Comparison of ENCODE assay signal across 23 cellular contexts in the genomic region with DNA sequence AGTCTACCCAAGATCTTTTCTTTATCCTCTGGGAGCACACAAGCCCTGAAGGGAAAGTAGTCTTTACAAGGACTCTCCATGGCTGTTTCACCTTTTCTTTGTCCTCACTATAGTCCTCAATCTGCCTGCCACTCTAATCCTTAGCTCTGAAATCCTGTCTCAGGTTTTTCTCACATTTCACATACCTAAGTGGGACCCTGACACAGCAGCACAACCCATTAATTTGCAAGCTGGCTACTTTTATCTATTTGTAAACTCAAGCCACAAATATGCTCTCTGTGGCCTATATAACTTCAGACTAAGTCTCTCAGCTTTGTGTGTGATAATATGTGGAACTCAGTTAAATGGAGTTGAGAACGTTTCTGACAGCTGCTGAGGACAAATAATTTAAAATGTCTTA. TPM values are rescaled to one million over a fixed set of nuclear protein-coding genes. Genes with fewer than 3 reads are reported as not detected.
A peak's percentile ranks its signal among the peaks of the same experiment; 100 is the strongest.
DNase-seq lines count a peak whose midpoint lies in the region; ATAC-seq and TF ChIP-seq lines count a peak whose summit lies in the region.
"Had no signal": no experiment of that assay in that cellular context is flagged by ENCODE, and none has a peak within 500 bp of the region (broad histone marks: within the 10 kb centered on the region; RNA-seq: fewer than 3 reads in every experiment).

No MANE protein-coding gene starts in this region.

- no peaks in the 10 kb centered on the region for H3K9me3 ChIP-seq in CD8-positive, alpha-beta T cell (ENCODE audit: low read length)
- H3K9me3 ChIP-seq: colonic mucosa, HAP-1, neutrophil, SK-N-SH had no signal

- no peaks in the 10 kb centered on the region for H3K9me3 Mint-ChIP-seq in CD8-positive, alpha-beta T cell
- no peaks in the 10 kb centered on the region for H3K9me3 Mint-ChIP-seq in WTC11
- H3K9me3 Mint-ChIP-seq: activated CD4-positive, alpha-beta T cell treated with anti-CD3 and anti-CD28 coated beads, Interleukin-2, amount 10 ng/mL, durations not matched to agents 24 days and 14 days had no signal

- CTCF ChIA-PET in CD8-positive, alpha-beta T cell (lab: Charles Lee): no interaction called here
- CTCF ChIA-PET in WTC11 (lab: Charles Lee): interaction anchor here (1.7 kb wide), 1 partner anchor 64 kb away, joined by 4 read pairs; no protein-coding TSS in a partner anchor

- DNase-seq in NCI-H82 (lab: John Stamatoyannopoulos, UW) (peak; percentile 53), NCI-H82 treated with DMSO at 0.1 percent for 48 hours (lab: John Stamatoyannopoulos, UW; ENCODE audit: unreplicated experiment) (no peak), WTC11 (ENCODE audit: low spot score) (no peak), fibroblast of villous mesenchyme (ENCODE audit: low read depth) (peak; percentile 57), mesenteric fat pad (ENCODE audit: low spot score) (no peak), SW 1271 (lab: John Stamatoyannopoulos, UW) (no peak)
- DNase-seq in CD8-positive, alpha-beta T cell: no peak
- DNase-seq: 8988T; activated CD4-positive, alpha-beta T cell treated with anti-CD3 and anti-CD28 coated beads, Interleukin-2, amount 10 ng/mL, durations not matched to agents 24 days and 14 days; amniotic stem cell; colonic mucosa; foreskin melanocyte; left cardiac atrium; midbrain; NCI-H1417 treated with DMSO at 0.1 percent for 48 hours; NCI-H2171 treated with DMSO at 0.1 percent for 48 hours; NCI-H748 treated with DMSO at 0.1 percent for 48 hours; SK-N-SH; stimulated activated naive CD4-positive, alpha-beta T cell; trophoblast cell had no signal

- peaks cover 48% of the 10 kb centered on the region for H3K36me3 Mint-ChIP-seq in CD8-positive, alpha-beta T cell
- H3K36me3 Mint-ChIP-seq in WTC11: peaks cover 34% of the 10 kb centered on the region

- ATAC-seq in CD8-positive, alpha-beta T cell: no peak
- ATAC-seq in WTC11: no peak
- ATAC-seq in HG02973 (IDR thresholded peaks at IDR 0.05; ENCODE audit: unreplicated experiment): no peak

- peaks cover 46% of the 10 kb centered on the region for H3K4me1 Mint-ChIP-seq in CD8-positive, alpha-beta T cell (ENCODE audit: low read depth)
- H3K4me1 Mint-ChIP-seq in WTC11: no peaks in the 10 kb centered on the region

- POLR2A ChIA-PET in CD8-positive, alpha-beta T cell (lab: Charles Lee): interaction anchor here (1.2 to 1.4 kb wide), 2 partner anchors 14 to 18 kb away, joined by 5 read pairs; no protein-coding TSS in a partner anchor
- POLR2A ChIA-PET in WTC11 (lab: Charles Lee): interaction anchor here (1.1 kb wide), 1 partner anchor 20 kb away, joined by 3 read pairs; a partner anchor contains a TSS

- intact Hi-C loops in CD8-positive, alpha-beta T cell (cut with DNase I, micrococcal nuclease): no loop called here

- H3K27ac ChIP-seq in CD8-positive, alpha-beta T cell (ENCODE audit: low read depth, low read length): no peak overlapping the region
- H3K27ac ChIP-seq: colonic mucosa, neutrophil had no signal

- no peak overlapping the region for H3K4me3 Mint-ChIP-seq in CD8-positive, alpha-beta T cell
- H3K4me3 Mint-ChIP-seq in WTC11: no peak overlapping the region
- H3K4me3 Mint-ChIP-seq: activated CD4-positive, alpha-beta T cell treated with anti-CD3 and anti-CD28 coated beads, Interleukin-2, amount 10 ng/mL, durations not matched to agents 24 days and 14 days had no signal

- H3K27ac Mint-ChIP-seq in CD8-positive, alpha-beta T cell: peak overlapping the region; percentile 18
- H3K27ac Mint-ChIP-seq in WTC11: peak overlapping the region; percentile 48; the same call in 1 of the 2 replicates

- no peak for TF ChIP-seq CTCF in CD8-positive, alpha-beta T cell (IDR thresholded peaks at IDR 0.05)
- TF ChIP-seq CTCF in WTC11 (IDR thresholded peaks at IDR 0.05): no peak
- no peak for TF ChIP-seq CTCF in fibroblast of villous mesenchyme (IDR thresholded peaks at IDR 0.05; ENCODE audit: insufficient read depth, low read depth, low read length)

- H3K4me1 ChIP-seq in CD8-positive, alpha-beta T cell (ENCODE audit: insufficient read depth, low read length): no peaks in the 10 kb centered on the region
- H3K4me1 ChIP-seq: colonic mucosa had no signal

- H3K27me3 Mint-ChIP-seq in CD8-positive, alpha-beta T cell (ENCODE audit: low read depth): no peaks in the 10 kb centered on the region
- no peaks in the 10 kb centered on the region for H3K27me3 Mint-ChIP-seq in WTC11 (ENCODE audit: low read depth)
- H3K27me3 Mint-ChIP-seq: activated CD4-positive, alpha-beta T cell treated with anti-CD3 and anti-CD28 coated beads, Interleukin-2, amount 10 ng/mL, durations not matched to agents 24 days and 14 days had no signal

- H3K36me3 ChIP-seq in CD8-positive, alpha-beta T cell (ENCODE audit: insufficient read depth, low read length): peaks cover 21% of the 10 kb centered on the region

- H3K4me3 ChIP-seq in CD8-positive, alpha-beta T cell (ENCODE audit: low read depth, low read length): no peak overlapping the region
- no peak overlapping the region for H3K4me3 ChIP-seq in fibroblast of villous mesenchyme (ENCODE audit: low read depth, low read length)
- H3K4me3 ChIP-seq: colonic mucosa, HAP-1 had no signal

- H3K27me3 ChIP-seq in CD8-positive, alpha-beta T cell (ENCODE audit: insufficient read depth, low read length): no peaks in the 10 kb centered on the region
- H3K27me3 ChIP-seq: colonic mucosa, neutrophil had no signal

TF ChIP-seq in WTC11, 78 proteins besides CTCF, POLR2A, EP300 and RAD21:
- TF ChIP-seq GABPB1 (CRISPR knock-in tag; IDR thresholded peaks at IDR 0.05) (no peak), ZNF671 (CRISPR knock-in tag; IDR thresholded peaks at IDR 0.05) (no peak)
- TF ChIP-seq, protein P1, sequence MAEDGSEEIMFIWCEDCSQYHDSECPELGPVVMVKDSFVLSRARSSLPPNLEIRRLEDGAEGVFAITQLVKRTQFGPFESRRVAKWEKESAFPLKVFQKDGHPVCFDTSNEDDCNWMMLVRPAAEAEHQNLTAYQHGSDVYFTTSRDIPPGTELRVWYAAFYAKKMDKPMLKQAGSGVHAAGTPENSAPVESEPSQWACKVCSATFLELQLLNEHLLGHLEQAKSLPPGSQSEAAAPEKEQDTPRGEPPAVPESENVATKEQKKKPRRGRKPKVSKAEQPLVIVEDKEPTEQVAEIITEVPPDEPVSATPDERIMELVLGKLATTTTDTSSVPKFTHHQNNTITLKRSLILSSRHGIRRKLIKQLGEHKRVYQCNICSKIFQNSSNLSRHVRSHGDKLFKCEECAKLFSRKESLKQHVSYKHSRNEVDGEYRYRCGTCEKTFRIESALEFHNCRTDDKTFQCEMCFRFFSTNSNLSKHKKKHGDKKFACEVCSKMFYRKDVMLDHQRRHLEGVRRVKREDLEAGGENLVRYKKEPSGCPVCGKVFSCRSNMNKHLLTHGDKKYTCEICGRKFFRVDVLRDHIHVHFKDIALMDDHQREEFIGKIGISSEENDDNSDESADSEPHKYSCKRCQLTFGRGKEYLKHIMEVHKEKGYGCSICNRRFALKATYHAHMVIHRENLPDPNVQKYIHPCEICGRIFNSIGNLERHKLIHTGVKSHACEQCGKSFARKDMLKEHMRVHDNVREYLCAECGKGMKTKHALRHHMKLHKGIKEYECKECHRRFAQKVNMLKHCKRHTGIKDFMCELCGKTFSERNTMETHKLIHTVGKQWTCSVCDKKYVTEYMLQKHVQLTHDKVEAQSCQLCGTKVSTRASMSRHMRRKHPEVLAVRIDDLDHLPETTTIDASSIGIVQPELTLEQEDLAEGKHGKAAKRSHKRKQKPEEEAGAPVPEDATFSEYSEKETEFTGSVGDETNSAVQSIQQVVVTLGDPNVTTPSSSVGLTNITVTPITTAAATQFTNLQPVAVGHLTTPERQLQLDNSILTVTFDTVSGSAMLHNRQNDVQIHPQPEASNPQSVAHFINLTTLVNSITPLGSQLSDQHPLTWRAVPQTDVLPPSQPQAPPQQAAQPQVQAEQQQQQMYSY (CRISPR knock-in tag; IDR thresholded peaks at IDR 0.05): no peak
TF ChIP-seq in WTC11: peak in this region for 0.

RNA-seq across cellular contexts. Expression of a gene that starts 19.8 kb away (rescaled TPM):
- 100 to 1,000 TPM; 133 TPM for total RNA-seq in CD8-positive, alpha-beta T cell
- total RNA-seq in WTC11 (2021): 107 to 113 TPM (median 110 TPM) in 3 replicates
- 29.0 and 35.0 TPM in 2 replicates for total RNA-seq in fibroblast of villous mesenchyme
- total RNA-seq in mesenteric fat pad: 41.9 TPM

Comparison
In these comparisons a context has a peak if more than half of its experiments do, and no peak if none do; other contexts are left out.
1. DNase-seq: peak in NCI-H82 (single experiment) and fibroblast of villous mesenchyme (single experiment); none in NCI-H82 treated with DMSO at 0.1 percent for 48 hours (single experiment), CD8-positive, alpha-beta T cell (0 of 7), WTC11 (single experiment), mesenteric fat pad (single experiment) and SW 1271 (0 of 2).